ENCODE assay signal across 22 cellular contexts in genomic region chr6:133549252-133549925, GRCh38.
DNase-seq lines count a peak whose midpoint lies in the region; ATAC-seq and TF ChIP-seq lines count a peak whose summit lies in the region.
"Had no signal": no experiment of that assay in that cellular context is flagged by ENCODE, and none has a peak within 500 bp of the region (broad histone marks: within the 10 kb centered on the region; RNA-seq: fewer than 3 reads in every experiment).

No MANE protein-coding gene starts in this region.

- H3K36me3 Mint-ChIP-seq in H9 (ENCODE audit: insufficient read depth in 1 of 3, low read depth in 3 of 3): no peaks in the 10 kb centered on the region; a peak in 1 of 7 replicates
- H3K36me3 Mint-ChIP-seq: brain; CD4-positive, alpha-beta memory T cell had no signal

- H4K20me1 ChIP-seq in H9 (ENCODE audit: control insufficient read depth, insufficient read depth, insufficient read length) (no peaks in the 10 kb centered on the region), MM.1S (ENCODE audit: insufficient read depth, low read length) (no peaks in the 10 kb centered on the region)

- H2BK5ac ChIP-seq in H9 (ENCODE audit: insufficient read length, low read length): no peak overlapping the region

- H3K4me1 Mint-ChIP-seq in H9: peaks cover 28 to 30% of the 10 kb centered on the region in 2 experiments
- H3K4me1 Mint-ChIP-seq: CD4-positive, alpha-beta memory T cell had no signal

- H3K4me1 ChIP-seq in H9 (ENCODE audit: insufficient read depth, low read length) (peaks cover 3% of the 10 kb centered on the region; the same call in 1 of the 2 replicates), ectodermal cell (ENCODE audit: control insufficient read depth, insufficient read depth, low read length) (peaks cover 25% of the 10 kb centered on the region), psoas muscle (peaks cover 42% of the 10 kb centered on the region), MM.1S (ENCODE audit: low read length) (no peaks in the 10 kb centered on the region)

- H3K79me1 ChIP-seq in H9 (ENCODE audit: insufficient read depth, low read depth, low read length, poor library complexity, severe bottlenecking): no peaks in the 10 kb centered on the region

- peak overlapping the region in 2 of 3 experiments; percentile 49 to 66; a peak in 3 of 7 replicates for H3K27ac Mint-ChIP-seq in H9
- H3K27ac Mint-ChIP-seq: CD4-positive, alpha-beta memory T cell; stimulated activated naive CD8-positive, alpha-beta T cell treated with anti-CD3 and anti-CD28 coated beads, Interleukin-15, Interleukin-2, amounts not matched to agents 100 ng/mL and 50 ng/mL, for 24 hours had no signal

- H3K27me3 ChIP-seq in H9 (ENCODE audit: insufficient read depth, low read length) (no peaks in the 10 kb centered on the region), ectodermal cell (ENCODE audit: control insufficient read depth, insufficient read depth, low read length, poor library complexity, severe bottlenecking) (no peaks in the 10 kb centered on the region), psoas muscle (ENCODE audit: insufficient read depth in 3 of 3, low read length in 2 of 3) (no peaks in the 10 kb centered on the region), MM.1S (replicated peaks; ENCODE audit: insufficient read depth, low read length) (no peaks in the 10 kb centered on the region)
- H3K27me3 ChIP-seq: right atrium auricular region, thyroid gland had no signal

- H3K36me3 ChIP-seq in ectodermal cell (ENCODE audit: control insufficient read depth, insufficient read depth, low read length) (no peaks in the 10 kb centered on the region), psoas muscle (ENCODE audit: insufficient read depth in 1 of 2, low read depth in 1 of 2) (no peaks in the 10 kb centered on the region), MM.1S (replicated peaks; ENCODE audit: insufficient read depth, low read length) (no peaks in the 10 kb centered on the region)
- H3K36me3 ChIP-seq: right atrium auricular region, thyroid gland had no signal

- ATAC-seq in psoas muscle: no peak

- H2AFZ ChIP-seq in H9 (ENCODE audit: low read length) (no peak overlapping the region), MM.1S (ENCODE audit: low read length) (no peak overlapping the region)

- no peak overlapping the region for H2AK5ac ChIP-seq in H9 (ENCODE audit: insufficient read length, low read length)

- no peak overlapping the region for H4K8ac ChIP-seq in H9 (replicated peaks; ENCODE audit: insufficient read length, low read depth, low read length)

- no peaks in the 10 kb centered on the region for H3K23me2 ChIP-seq in H9 (ENCODE audit: insufficient read length, low read depth, low read length, poor library complexity, severe bottlenecking)

- H3T11ph ChIP-seq in H9 (ENCODE audit: low read length): no peak overlapping the region

- H4K91ac ChIP-seq in H9 (ENCODE audit: insufficient read length, low read depth, low read length): no peak overlapping the region

- H3K4me3 ChIP-seq in ectodermal cell (ENCODE audit: insufficient read depth, low read depth, low read length): no peak overlapping the region
- H3K4me3 ChIP-seq in psoas muscle: peak overlapping the region; percentile 17
- no peak overlapping the region for H3K4me3 ChIP-seq in MM.1S (ENCODE audit: low read length)
- H3K4me3 ChIP-seq: lung, right atrium auricular region, thyroid gland had no signal

- no peaks in the 10 kb centered on the region for H3K9me3 Mint-ChIP-seq in H9
- H3K9me3 Mint-ChIP-seq: CD4-positive, alpha-beta memory T cell; stimulated activated naive CD8-positive, alpha-beta T cell treated with anti-CD3 and anti-CD28 coated beads, Interleukin-15, Interleukin-2, amounts not matched to agents 100 ng/mL and 50 ng/mL, for 24 hours had no signal

- WGBS in H9 (ENCODE audit: extremely low coverage, insufficient read length, low lambda C conversion rate): no CpG with 5 or more reads among the region's 8 CpGs
- 7 to 9% methylated on average over 8 of the region's 8 CpGs for WGBS in ectodermal cell, 2 experiments
- 31 to 43% (median 33%) methylated on average over 8 of the region's 8 CpGs for WGBS in psoas muscle, 3 donors

- no peak overlapping the region for H3K18ac ChIP-seq in H9 (ENCODE audit: insufficient read length, low read depth, low read length)

- H3K9ac ChIP-seq in H9 (ENCODE audit: extremely low read depth, insufficient read length, low read length): no peak overlapping the region
- no peak overlapping the region for H3K9ac ChIP-seq in MM.1S (ENCODE audit: low read length)
- H3K9ac ChIP-seq: KMS-11 had no signal

- H3K4me3 Mint-ChIP-seq in H9: no peak overlapping the region; a peak in 1 of 5 replicates
- H3K4me3 Mint-ChIP-seq: CD4-positive, alpha-beta memory T cell; stimulated activated naive CD8-positive, alpha-beta T cell treated with anti-CD3 and anti-CD28 coated beads, Interleukin-15, Interleukin-2, amounts not matched to agents 100 ng/mL and 50 ng/mL, for 24 hours had no signal

- intact Hi-C loops in psoas muscle (cut with DNase I): loop anchor here (5.0 to 10.0 kb wide), 2 partner anchors 352 to 495 kb away; no protein-coding TSS in a partner anchor

- H3K27ac ChIP-seq in H9 (ENCODE audit: insufficient read length, low read depth, low read length) (no peak overlapping the region), ectodermal cell (ENCODE audit: insufficient read depth, low read depth, low read length, poor library complexity, severe bottlenecking) (peak overlapping the region; percentile 76), psoas muscle (peak overlapping the region; percentile 82), MM.1S (ENCODE audit: low read length) (no peak overlapping the region)
- H3K27ac ChIP-seq: KMS-11, right atrium auricular region, RWPE1 had no signal

- no peak overlapping the region for H2BK20ac ChIP-seq in H9 (ENCODE audit: low read depth, low read length, poor library complexity, severe bottlenecking)

- TF ChIP-seq CTCF in H9 (conservative IDR thresholded peaks at IDR 0.05) (no peak), psoas muscle (IDR thresholded peaks at IDR 0.05) (no peak), MM.1S (IDR thresholded peaks at IDR 0.05; ENCODE audit: low read length) (no peak)

- no peak overlapping the region for H3K4ac ChIP-seq in H9 (ENCODE audit: low read depth, low read length)

- H2BK12ac ChIP-seq in H9 (ENCODE audit: insufficient read length, low read depth, low read length): no peak overlapping the region

- H3K23ac ChIP-seq in H9 (ENCODE audit: insufficient read length, low read depth, low read length): no peak overlapping the region

- H3K56ac ChIP-seq in H9 (ENCODE audit: insufficient read length, low read depth, low read length): no peak overlapping the region

- DNase-seq in H9: no peak
- peak; percentile 69 for DNase-seq in NCI-H146 treated with DMSO at 0.1 percent for 48 hours (lab: John Stamatoyannopoulos, UW; ENCODE audit: unreplicated experiment)
- DNase-seq in psoas muscle: no peak
- no peak for DNase-seq in MM.1S
- DNase-seq in activated T-cell treated with anti-CD3 and anti-CD28 coated beads for 4 hours: no peak
- no peak for DNase-seq in NCI-H2107 (lab: John Stamatoyannopoulos, UW)
- DNase-seq: activated CD4-positive, alpha-beta T cell treated with anti-CD3 and anti-CD28 coated beads, Interleukin-2, amount 50 U/mL, for 48 hours; activated effector memory CD4-positive, alpha-beta T cell treated with Interleukin-2 at 50 U/mL for 16 hours; CD4-positive, alpha-beta memory T cell; DMS79 treated with DMSO at 0.1 percent for 48 hours; effector memory CD4-positive, alpha-beta T cell; MV-4-11; NCI-H2029 treated with DMSO at 0.1 percent for 48 hours; NCI-H446 treated with DMSO at 0.1 percent for 48 hours; thyroid gland had no signal

- H3F3A ChIP-seq in MM.1S (ENCODE audit: insufficient read depth, low read length): no peaks in the 10 kb centered on the region

- H2BK15ac ChIP-seq in H9 (ENCODE audit: low read depth, low read length): no peak overlapping the region

- H3K9me3 ChIP-seq in H9 (ENCODE audit: control insufficient read depth, low read depth, low read length): no peaks in the 10 kb centered on the region
- no peaks in the 10 kb centered on the region for H3K9me3 ChIP-seq in ectodermal cell (ENCODE audit: control insufficient read depth, low read length)
- H3K9me3 ChIP-seq in psoas muscle: no peaks in the 10 kb centered on the region
- no peaks in the 10 kb centered on the region for H3K9me3 ChIP-seq in MM.1S (replicated peaks; ENCODE audit: insufficient read depth, low read length)
- H3K9me3 ChIP-seq: right atrium auricular region, thyroid gland had no signal

- no peak overlapping the region for H4K5ac ChIP-seq in H9 (ENCODE audit: insufficient read length, low read depth, low read length)

- H3K4me2 ChIP-seq in H9 (ENCODE audit: insufficient read depth, insufficient read length, low read length): no peak overlapping the region
- no peak overlapping the region for H3K4me2 ChIP-seq in MM.1S (ENCODE audit: low read depth, low read length)
- H3K4me2 ChIP-seq: KMS-11 had no signal

- H3K79me2 ChIP-seq in H9 (ENCODE audit: insufficient read depth, low read length): no peaks in the 10 kb centered on the region
- no peaks in the 10 kb centered on the region for H3K79me2 ChIP-seq in MM.1S (ENCODE audit: low read length)

- no peak overlapping the region for H2BK120ac ChIP-seq in H9 (ENCODE audit: low read depth, low read length, poor library complexity, severe bottlenecking)

- 0 out of 2 replicates have a peak overlapping the region, but pooled peaks have one; percentile 34 for H3K14ac ChIP-seq in H9 (ENCODE audit: insufficient read depth, low read length)

- no peaks in the 10 kb centered on the region for H3K9me2 ChIP-seq in MM.1S (replicated peaks; ENCODE audit: insufficient read depth, low read length)

- no peaks in the 10 kb centered on the region for H3K27me3 Mint-ChIP-seq in H9 (ENCODE audit: low read depth)
- H3K27me3 Mint-ChIP-seq: brain had no signal

Comparison
In these comparisons a context has a peak if more than half of its experiments do, and no peak if none do; other contexts are left out.
1. H3K27ac ChIP-seq: peak in ectodermal cell (single experiment) and psoas muscle (single experiment); none in H9 (single experiment) and MM.1S (single experiment).